Comparison of ENCODE assay signal across 8 cellular contexts in genomic region chr5:113378960-113379541, GRCh38. TPM values are rescaled to one million over a fixed set of nuclear protein-coding genes. Genes with fewer than 3 reads are reported as not detected.
DNase-seq lines count a peak whose midpoint lies in the region; ATAC-seq, FAIRE-seq and TF ChIP-seq lines count a peak whose summit lies in the region.

No MANE protein-coding gene starts in this region.

- WGBS in K562 (ENCODE audit: insufficient coverage, low coverage, missing lambda C conversion rate): 0% methylated on average over 4 of the region's 4 CpGs

- no peak overlapping the region for H3K27ac ChIP-seq in K562 (ENCODE audit: extremely low read depth, low read depth, low read length)

- H3K27me3 ChIP-seq in K562 (ENCODE audit: control insufficient read depth in 2 of 2, insufficient read depth in 2 of 2, low read length in 2 of 2): no peaks in the 10 kb centered on the region

- no peaks in the 10 kb centered on the region for H3K79me2 ChIP-seq in K562 (ENCODE audit: control insufficient read depth, insufficient read depth, low read length)

- TF ChIP-seq POLR2A in NB4 (IDR thresholded peaks at IDR 0.05; ENCODE audit: extremely low read depth, insufficient read length) (no peak), K562 (conservative IDR thresholded peaks at IDR 0.05) (no peak)

- peak; percentile 82 for ATAC-seq in K562

- in situ Hi-C loops in K562 (cut with MboI): no loop called here

- intact Hi-C loops in K562 (cut with micrococcal nuclease): loop anchor here (1.0 kb wide), 2 partner anchors 134 to 227 kb away; partner anchors contain the start of gene YTHDC2

- TF ChIP-seq CTCF in GM12864 (IDR thresholded peaks at IDR 0.05; ENCODE audit: low read depth, low read length, missing control alignments) (peak; percentile 74), NB4 (IDR thresholded peaks at IDR 0.05; ENCODE audit: low read depth, low read length) (peak; percentile 60), K562 (IDR thresholded peaks at IDR 0.05 in 2 of 3, conservative IDR thresholded peaks at IDR 0.05 in 1 of 3; ENCODE audit: insufficient read depth in 2 of 3, low read depth in 1 of 3, low read length in 3 of 3) (peak; percentile 56 to 76 (median 73))

- H4K20me1 ChIP-seq in K562 (replicated peaks; ENCODE audit: control insufficient read depth, insufficient read depth, low read length): no peaks in the 10 kb centered on the region

- no peak for TF ChIP-seq EP300 in K562 (IDR thresholded peaks at IDR 0.05; ENCODE audit: low read length)

- no TSS peak for BruUV-seq in K562 (replicated peaks; lab: Mats Ljungman, UMichigan)

- FAIRE-seq in TTC549 (lab: Jason Lieb, UNC): peak; percentile 56
- peak; percentile 94 for FAIRE-seq in K562 (lab: Jason Lieb, UNC)

- DNase-seq in GM12864 (ENCODE audit: low read depth) (peak; percentile 5), HEK293T (ENCODE audit: extremely low spot score) (peak; percentile 66), NB4 (ENCODE audit: low read depth) (peak; percentile 72), K562 (ENCODE audit: extremely low read depth in 1 of 4, low spot score in 3 of 4) (peak; percentile 42 to 62 (median 58)), iPS-NIHi7 (ENCODE audit: extremely low spot score) (peak; percentile 81), GOT3 (lab: John Stamatoyannopoulos, UW) (no peak)
- DNase-seq in stimulated activated CD4-positive, alpha-beta T cell treated with anti-CD3 and anti-CD28 coated beads, Interleukin-1b, Interleukin-23, amount 100 ng/mL, for 4 hours (ENCODE audit: low read depth in 2 of 2): peak; percentile 24 to 39

- no peaks in the 10 kb centered on the region for H3K9me1 ChIP-seq in K562 (ENCODE audit: control insufficient read depth, insufficient read depth, low read length)

- H3K4me3 ChIP-seq in GM12864 (ENCODE audit: low read depth, low read length) (no peak overlapping the region), NB4 (ENCODE audit: low read depth, low read length) (no peak overlapping the region), K562 (no peak overlapping the region)

- no peaks in the 10 kb centered on the region for H3K9me3 ChIP-seq in K562 (replicated peaks; ENCODE audit: control insufficient read depth, insufficient read depth, low read depth, low read length)

- peak; percentile 43 to 76 for TF ChIP-seq RAD21 in K562 (CRISPR knock-in tag; conservative IDR thresholded peaks at IDR 0.05 in 1 of 2, IDR thresholded peaks at IDR 0.05 in 1 of 2)

- CTCF ChIA-PET in HEK293T (lab: Yijun Ruan, JAX) (interaction anchor here (0.6 to 2.4 kb wide), 14 partner anchors 10 to 393 kb away, joined by 3 to 18 read pairs (median 4); no protein-coding TSS in a partner anchor), K562 (lab: Yijun Ruan, JAX; ENCODE audit: low intra/inter-chr PET ratio) (interaction anchor here (0.8 to 1.9 kb wide), 4 partner anchors 132 to 233 kb away, joined by 3 to 10 read pairs (median 6); no protein-coding TSS in a partner anchor)

- H2AFZ ChIP-seq in K562 (ENCODE audit: low read depth, low read length): no peak overlapping the region

- H3K4me1 ChIP-seq in K562 (replicated peaks in 1 of 2; ENCODE audit: control insufficient read depth in 2 of 2, insufficient read depth in 2 of 2, low read length in 2 of 2): no peaks in the 10 kb centered on the region

- no peak overlapping the region for H3K9ac ChIP-seq in K562 (ENCODE audit: insufficient read depth in 1 of 2, low read depth in 2 of 2, low read length in 2 of 2)

- no peaks in the 10 kb centered on the region for H3K36me3 ChIP-seq in K562 (ENCODE audit: control insufficient read depth, insufficient read depth, low read length)

- no peak overlapping the region for H3K4me2 ChIP-seq in K562 (ENCODE audit: insufficient read depth, low read length)

- POLR2A ChIA-PET in HEK293T (lab: Yijun Ruan, JAX): interaction anchor here (1.7 kb wide), 1 partner anchor 135 kb away, joined by 9 read pairs; the partner anchor contains the start of gene YTHDC2
- POLR2A ChIA-PET in K562 (lab: Yijun Ruan, JAX): interaction anchor here (1.9 kb wide), 1 partner anchor 9 kb away, joined by 6 read pairs; no protein-coding TSS in a partner anchor

TF ChIP-seq in HEK293T, 16 proteins besides CTCF, POLR2A, EP300 and RAD21:
- no peak for TF ChIP-seq SP1 (IDR thresholded peaks at IDR 0.05)
- TF ChIP-seq PKNOX1 (IDR thresholded peaks at IDR 0.05): peak; percentile 41; the same call in 1 of the 2 replicates

TF ChIP-seq in K562, 482 proteins besides CTCF, POLR2A, EP300 and RAD21:
- TF ChIP-seq SMC3 (conservative IDR thresholded peaks at IDR 0.05; ENCODE audit: insufficient read depth, low read depth, low read length) (peak; percentile 61; the same call in 1 of the 2 replicates), CREBBP (IDR thresholded peaks at IDR 0.05; ENCODE audit: low read depth, low read length) (no peak), TBP (optimal IDR thresholded peaks at IDR 0.05; ENCODE audit: low read depth, low read length) (no peak), ATF1 (CRISPR knock-in tag; IDR thresholded peaks at IDR 0.05) (no peak), ATF1 (tag; IDR thresholded peaks at IDR 0.05) (0 out of 2 replicates have a peak, but pooled peaks have one; percentile 31), FOXP1 (CRISPR knock-in tag; IDR thresholded peaks at IDR 0.05) (no peak), TARDBP (IDR thresholded peaks at IDR 0.05) (no peak), RB1 (IDR thresholded peaks at IDR 0.05; ENCODE audit: low read depth) (0 out of 2 replicates have a peak, but pooled peaks have one; percentile 14), ELF1 (tag; IDR thresholded peaks at IDR 0.05) (no peak), ZNF77 (CRISPR knock-in tag; IDR thresholded peaks at IDR 0.05) (no peak), MEIS2 (IDR thresholded peaks at IDR 0.05; ENCODE audit: partially characterized antibody) (peak; percentile 3), PKNOX1 (IDR thresholded peaks at IDR 0.05) (peak; percentile 35; the same call in 1 of the 2 replicates), ZNF41 (CRISPR knock-in tag; conservative IDR thresholded peaks at IDR 0.05) (no peak), MAFK (IDR thresholded peaks at IDR 0.05; ENCODE audit: low read length) (no peak), ZNF263 (CRISPR knock-in tag; IDR thresholded peaks at IDR 0.05; ENCODE audit: borderline replicate concordance) (no peak), LCOR (CRISPR knock-in tag; IDR thresholded peaks at IDR 0.05) (no peak), EP400 (IDR thresholded peaks at IDR 0.05) (no peak)
TF ChIP-seq in K562: peak in this region for 5.

RNA-seq across cellular contexts. Expression of gene TSSK1B, which starts 55.7 kb away (rescaled TPM):
- total RNA-seq in K562 (2011; cell fraction: chromatin; rRNA removed; ENCODE audit: low replicate concordance): not detected in 2 replicates
- total RNA-seq in K562 (2011; cell fraction: nucleolus; rRNA removed): not detected in 2 replicates
- not detected in 2 replicates for total RNA-seq in K562 (2011; cell fraction: nucleoplasm; rRNA removed)
- total RNA-seq in K562 (2014; rRNA removed) (not detected in 2 replicates), K562 (2014; rRNA removed; fragmentation: Illumina TruSeq; extraction: Trizol) (not detected in 2 replicates), K562 (2015; rRNA removed; fragmentation: Illumina TruSeq; extraction: Trizol) (not detected in 2 replicates), K562 (2021) (not detected in 2 replicates)
- polyA plus RNA-seq in K562 (2011; rRNA removed) (not detected in 2 replicates), K562 (2014; fragmentation: Illumina TruSeq; extraction: Trizol) (not detected in 2 replicates), K562 (2014; fragmentation: Nextera tagmentation; extraction: Ambion mirVana) (not detected), K562 (2014; rRNA removed) (not detected in 2 replicates)
- not detected in 2 replicates for polyA plus RNA-seq in K562 (2011; cell fraction: cytosol; rRNA removed)
- polyA plus RNA-seq in K562 (2011; cell fraction: nucleus; rRNA removed): not detected in 2 replicates
- not detected in 2 replicates for polyA plus RNA-seq in K562 (2012)
- polyA minus RNA-seq in K562 (2011; rRNA and poly(A)+ RNA removed): not detected in 2 replicates
- polyA minus RNA-seq in K562 (2011; cell fraction: cytosol; rRNA and poly(A)+ RNA removed): not detected in 2 replicates
- not detected in 2 replicates for polyA minus RNA-seq in K562 (2011; cell fraction: nucleus; rRNA and poly(A)+ RNA removed)
